Comparison of ENCODE assay signal across 23 cellular contexts in the genomic region with DNA sequence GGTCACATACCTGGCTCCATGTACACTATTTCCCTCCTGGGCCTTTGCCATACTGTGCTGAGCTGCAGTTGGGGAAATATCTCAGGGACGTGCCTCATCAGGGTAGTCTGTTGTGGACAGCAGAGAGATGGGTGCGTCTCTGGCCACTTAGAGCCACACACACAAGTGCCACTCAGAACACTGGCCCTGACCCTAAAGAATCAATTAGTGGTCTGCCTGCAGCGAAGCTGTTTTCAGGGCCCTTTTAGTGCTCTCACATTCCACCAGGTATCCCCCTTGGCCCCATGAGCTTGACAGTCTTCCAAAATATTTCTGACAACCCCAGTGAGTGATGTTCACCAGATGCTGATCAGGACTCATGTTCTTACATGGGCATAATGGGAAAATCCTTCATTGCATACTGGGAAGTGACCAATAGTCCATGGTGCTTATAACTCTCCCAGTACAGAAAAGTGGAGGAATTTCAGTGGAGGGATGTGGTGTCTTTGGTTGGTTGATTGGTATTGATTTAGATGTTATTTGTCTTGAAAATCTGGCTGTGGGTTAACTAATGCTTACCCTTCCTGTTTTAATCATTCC.
DNase-seq lines count a peak whose midpoint lies in the region; ATAC-seq and TF ChIP-seq lines count a peak whose summit lies in the region.
"Had no signal": no experiment of that assay in that cellular context is flagged by ENCODE, and none has a peak within 500 bp of the region (broad histone marks: within the 10 kb centered on the region; RNA-seq: fewer than 3 reads in every experiment).

No MANE protein-coding gene starts in this region.

- H3K27me3 Mint-ChIP-seq in osteocyte (ENCODE audit: unreplicated experiment) = no peaks in the 10 kb centered on the region

- intact Hi-C loops in left ventricle myocardium superior (cut with micrococcal nuclease) (loop anchor here (5.0 kb wide), 1 partner anchor 196 kb away; a partner anchor contains a TSS), esophagus muscularis mucosa (cut with DNase I) (loop anchor here (5.0 kb wide), 3 partner anchors 149 to 211 kb away; a partner anchor contains a TSS)

- H3K4me1 Mint-ChIP-seq in osteocyte (ENCODE audit: unreplicated experiment) = peaks cover 33% of the 10 kb centered on the region

- no peaks in the 10 kb centered on the region for H3K79me2 ChIP-seq in MM.1S (ENCODE audit: low read length)

- H3K9me3 ChIP-seq in cardiac muscle cell (ENCODE audit: low read depth) (no peaks in the 10 kb centered on the region), esophagus muscularis mucosa (no peaks in the 10 kb centered on the region), MM.1S (replicated peaks; ENCODE audit: insufficient read depth, low read length) (no peaks in the 10 kb centered on the region)
- H3K9me3 ChIP-seq: BLaER1, SJCRH30, thoracic aorta had no signal

- no peaks in the 10 kb centered on the region for H3F3A ChIP-seq in MM.1S (ENCODE audit: insufficient read depth, low read length)

- H3K4me3 ChIP-seq in cardiac muscle cell = no peak overlapping the region
- H3K4me3 ChIP-seq in esophagus muscularis mucosa = no peak overlapping the region
- no peak overlapping the region for H3K4me3 ChIP-seq in MM.1S (ENCODE audit: low read length)
- H3K4me3 ChIP-seq: BLaER1, GM12878, K562, SJCRH30, thoracic aorta had no signal

- no peak overlapping the region for H3K4me2 ChIP-seq in MM.1S (ENCODE audit: low read depth, low read length)
- H3K4me2 ChIP-seq: BLaER1 had no signal

- TF ChIP-seq CTCF in cardiac muscle cell (IDR thresholded peaks at IDR 0.05; ENCODE audit: low read depth, low read length) (no peak), esophagus muscularis mucosa (IDR thresholded peaks at IDR 0.05) (no peak), osteocyte (IDR thresholded peaks at IDR 0.05) (no peak), MM.1S (IDR thresholded peaks at IDR 0.05; ENCODE audit: low read length) (no peak)

- H3K9me3 Mint-ChIP-seq in osteocyte (ENCODE audit: unreplicated experiment) = no peaks in the 10 kb centered on the region
- H3K9me3 Mint-ChIP-seq: mesothelial cell of epicardium had no signal

- no peak for DNase-seq in cardiac muscle cell (ENCODE audit: low read depth in 1 of 2, low spot score in 1 of 2)
- no peak for DNase-seq in left ventricle myocardium superior
- peak; percentile 84 for DNase-seq in esophagus muscularis mucosa (ENCODE audit: extremely low spot score)
- DNase-seq in osteocyte (ENCODE audit: extremely low spot score, unreplicated experiment) = no peak
- DNase-seq in MM.1S = no peak
- DNase-seq in midbrain (lab: John Stamatoyannopoulos, UW) = no peak
- DNase-seq in NCI-H1092 treated with DMSO at 0.1 percent for 48 hours (lab: John Stamatoyannopoulos, UW) = no peak
- DNase-seq: 8988T; activated CD4-positive, alpha-beta T cell treated with anti-CD3 and anti-CD28 coated beads for 48 hours; activated naive CD4-positive, alpha-beta T cell treated with Interleukin-2 at 50 U/mL for 16 hours; GDM1; NCI-H1048; NCI-H524; SJCRH30; stimulated activated CD4-positive, alpha-beta T cell treated with anti-CD3 and anti-CD28 coated beads, Interleukin-4, amount 100 ng/mL, for 4 hours; stimulated activated CD8-positive, alpha-beta memory T cell treated with anti-CD3 and anti-CD28 coated beads, Interleukin-4, amount 100 ng/mL, for 48 hours; T1000 had no signal

- no peaks in the 10 kb centered on the region for H3K9me2 ChIP-seq in MM.1S (replicated peaks; ENCODE audit: insufficient read depth, low read length)

- no peaks in the 10 kb centered on the region for H3K36me3 Mint-ChIP-seq in osteocyte (ENCODE audit: unreplicated experiment)

- H2AFZ ChIP-seq in MM.1S (ENCODE audit: low read length) = no peak overlapping the region

- no peak overlapping the region for H3K4me3 Mint-ChIP-seq in osteocyte (ENCODE audit: unreplicated experiment)
- H3K4me3 Mint-ChIP-seq: mesothelial cell of epicardium had no signal

- TF ChIP-seq EP300 in esophagus muscularis mucosa (IDR thresholded peaks at IDR 0.05) = no peak

- no peaks in the 10 kb centered on the region for H4K20me1 ChIP-seq in MM.1S (ENCODE audit: insufficient read depth, low read length)
- H4K20me1 ChIP-seq: BLaER1 had no signal

- ATAC-seq in left ventricle myocardium superior (no peak), GM19452 (IDR thresholded peaks at IDR 0.05; ENCODE audit: unreplicated experiment) (no peak)
- ATAC-seq: GM12878, K562 had no signal

- H3K27ac Mint-ChIP-seq in osteocyte (ENCODE audit: unreplicated experiment) = peak overlapping the region; percentile 76

- WGBS in esophagus muscularis mucosa = 79% methylated on average over 3 of the region's 3 CpGs

- TF ChIP-seq POLR2A in esophagus muscularis mucosa (IDR thresholded peaks at IDR 0.05; ENCODE audit: low read depth) = no peak

- peaks cover 33% of the 10 kb centered on the region for H3K4me1 ChIP-seq in cardiac muscle cell (ENCODE audit: low read depth)
- peaks cover 25 to 48% (median 40%) of the 10 kb centered on the region in 4 donors for H3K4me1 ChIP-seq in esophagus muscularis mucosa
- H3K4me1 ChIP-seq in MM.1S (ENCODE audit: low read length) = no peaks in the 10 kb centered on the region
- H3K4me1 ChIP-seq: BLaER1, SJCRH30 had no signal

- H3K36me3 ChIP-seq in cardiac muscle cell (no peaks in the 10 kb centered on the region), esophagus muscularis mucosa (no peaks in the 10 kb centered on the region), MM.1S (replicated peaks; ENCODE audit: insufficient read depth, low read length) (no peaks in the 10 kb centered on the region)
- H3K36me3 ChIP-seq: BLaER1, SJCRH30, thoracic aorta had no signal

- H3K27ac ChIP-seq in cardiac muscle cell = peak overlapping the region; percentile 81
- peak overlapping the region; percentile 10 to 69 (median 30) for H3K27ac ChIP-seq in esophagus muscularis mucosa (replicated peaks in 1 of 4)
- H3K27ac ChIP-seq in MM.1S (ENCODE audit: low read length) = no peak overlapping the region
- H3K27ac ChIP-seq: BLaER1, SJCRH30, thoracic aorta had no signal

- H3K27me3 ChIP-seq in cardiac muscle cell (no peaks in the 10 kb centered on the region), esophagus muscularis mucosa (no peaks in the 10 kb centered on the region), MM.1S (replicated peaks; ENCODE audit: insufficient read depth, low read length) (no peaks in the 10 kb centered on the region)
- H3K27me3 ChIP-seq: BLaER1, SJCRH30 had no signal

- no peak overlapping the region for H3K9ac ChIP-seq in MM.1S (ENCODE audit: low read length)
- H3K9ac ChIP-seq: BLaER1 had no signal
